Comparison of ENCODE assay signal across 8 cellular contexts in the genomic region with DNA sequence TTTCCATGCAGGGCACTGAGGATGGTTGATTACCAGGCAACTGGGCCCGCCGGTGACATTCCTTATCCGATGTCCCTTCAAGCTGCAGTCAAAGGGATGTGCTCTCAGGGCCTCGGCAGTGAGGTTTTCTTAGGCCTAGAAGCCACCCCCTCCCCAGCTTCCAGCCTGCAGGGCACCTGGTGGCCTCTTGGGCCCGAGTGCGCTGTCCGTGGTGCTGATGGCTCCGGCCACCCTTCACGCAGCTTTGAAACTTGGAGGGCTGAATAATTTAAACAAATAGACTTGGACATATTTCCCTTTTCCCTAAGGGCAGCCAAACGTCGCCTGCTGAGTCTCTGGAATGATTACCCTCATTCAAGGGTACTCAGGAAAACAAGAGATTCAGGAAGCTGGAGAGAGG. TPM values are rescaled to one million over a fixed set of nuclear protein-coding genes. Genes with fewer than 3 reads are reported as not detected.
A peak's percentile ranks its signal among the peaks of the same experiment; 100 is the strongest.
DNase-seq lines count a peak whose midpoint lies in the region; ATAC-seq and TF ChIP-seq lines count a peak whose summit lies in the region.

No MANE protein-coding gene starts in this region.

- no peaks in the 10 kb centered on the region for H3K36me3 Mint-ChIP-seq in CD4-positive, alpha-beta T cell (ENCODE audit: low read depth)

- CTCF ChIA-PET in CD4-positive, alpha-beta T cell (lab: Charles Lee) = interaction anchor here (2.1 kb wide), 1 partner anchor 41 kb away, joined by 6 read pairs; no protein-coding TSS in a partner anchor
- CTCF ChIA-PET in HCT116 (lab: Charles Lee) (interaction anchor here (0.7 kb wide), 1 partner anchor 10 kb away, joined by 3 read pairs; no protein-coding TSS in a partner anchor), PC-9 (lab: Charles Lee) (no interaction called here), mammary epithelial cell (lab: Charles Lee; ENCODE audit: low non-redundant PET) (no interaction called here)

- BruUV-seq in HCT116 (replicated peaks; lab: Mats Ljungman, UMichigan) (no TSS peak), PC-9 (replicated peaks; lab: Mats Ljungman, UMichigan) (no TSS peak), mammary epithelial cell (replicated peaks; lab: Mats Ljungman, UMichigan) (no TSS peak)

- no peaks in the 10 kb centered on the region for H3F3A ChIP-seq in PC-9 (ENCODE audit: insufficient read depth, low read depth)

- dilution Hi-C loops in mammary epithelial cell (cut with HindIII; ENCODE audit: low sequenced_read_pairs) = no loop called here

- RAD21 ChIA-PET in HCT116 (lab: Charles Lee; ENCODE audit: low non-redundant PET in 1 of 2, low total read pairs in 2 of 2, uncharacterized antibody in 2 of 2, unreplicated experiment in 2 of 2) = no interaction called here

- no peaks in the 10 kb centered on the region for H3K9me3 Mint-ChIP-seq in CD4-positive, alpha-beta T cell

- intact Hi-C loops in CD4-positive, alpha-beta T cell (cut with DNase I, micrococcal nuclease) = no loop called here
- intact Hi-C loops in HCT116 (cut with micrococcal nuclease) = no loop called here
- intact Hi-C loops in PC-9 (cut with micrococcal nuclease; ENCODE audit: unreplicated experiment) = no loop called here
- intact Hi-C loops in mammary epithelial cell (cut with micrococcal nuclease) = no loop called here
- intact Hi-C loops in right lobe of liver (cut with DNase I) = no loop called here

- TF ChIP-seq RAD21 in HCT116 (IDR thresholded peaks at IDR 0.05; ENCODE audit: low read depth) = no peak

- H3K4me1 Mint-ChIP-seq in CD4-positive, alpha-beta T cell (ENCODE audit: low read depth) = peaks cover 18% of the 10 kb centered on the region

- no peaks in the 10 kb centered on the region for H3K4me1 ChIP-seq in HCT116 (ENCODE audit: control insufficient read depth in 1 of 2, insufficient read depth in 2 of 2, low read length in 2 of 2)
- H3K4me1 ChIP-seq in PC-9 (replicated peaks; ENCODE audit: insufficient read depth) = no peaks in the 10 kb centered on the region
- H3K4me1 ChIP-seq in mammary epithelial cell (ENCODE audit: insufficient read depth, low read length) = no peaks in the 10 kb centered on the region
- no peaks in the 10 kb centered on the region for H3K4me1 ChIP-seq in right lobe of liver

- H3K79me2 ChIP-seq in HCT116 (ENCODE audit: insufficient read depth, low read length) (no peaks in the 10 kb centered on the region), PC-9 (ENCODE audit: low read depth) (no peaks in the 10 kb centered on the region), mammary epithelial cell (ENCODE audit: insufficient read depth, low read length) (no peaks in the 10 kb centered on the region)

- WGBS in mammary epithelial cell (ENCODE audit: low coverage, missing lambda C conversion rate) = 10% methylated on average over 9 of the region's 11 CpGs
- 5% methylated on average over 7 of the region's 11 CpGs for WGBS in right lobe of liver (ENCODE audit: insufficient coverage, low coverage, low lambda C conversion rate, missing lambda C conversion rate)

- H2AFZ ChIP-seq in HCT116 (ENCODE audit: low read depth, low read length, poor library complexity, severe bottlenecking) = no peak overlapping the region
- no peak overlapping the region for H2AFZ ChIP-seq in PC-9
- no peak overlapping the region for H2AFZ ChIP-seq in mammary epithelial cell (ENCODE audit: low read depth, low read length)

- no peak overlapping the region for H3K9ac ChIP-seq in HCT116 (ENCODE audit: low read length)
- no peak overlapping the region for H3K9ac ChIP-seq in mammary epithelial cell (ENCODE audit: insufficient read depth, low read length)

- no peak overlapping the region for H3K4me3 Mint-ChIP-seq in CD4-positive, alpha-beta T cell

- H3K36me3 ChIP-seq in HCT116 (ENCODE audit: control insufficient read depth in 1 of 2, insufficient read depth in 2 of 2, low read length in 2 of 2) = no peaks in the 10 kb centered on the region
- no peaks in the 10 kb centered on the region for H3K36me3 ChIP-seq in PC-9 (ENCODE audit: low read depth)
- no peaks in the 10 kb centered on the region for H3K36me3 ChIP-seq in mammary epithelial cell (ENCODE audit: insufficient read depth, low read length)
- no peaks in the 10 kb centered on the region for H3K36me3 ChIP-seq in right lobe of liver

- DNase-seq in CD4-positive, alpha-beta T cell = peak in 9 of 10 experiments; percentile 7 to 41 (median 18)
- no peak for DNase-seq in HCT116 (ENCODE audit: low read depth, low spot score)
- DNase-seq in PC-9 = peak; percentile 52 to 63
- DNase-seq in mammary epithelial cell = peak; percentile 23
- peak in 1 of 3 donors; percentile 53 for DNase-seq in right lobe of liver
- DNase-seq in NCI-H2196 treated with DMSO at 0.1 percent for 48 hours (lab: John Stamatoyannopoulos, UW; ENCODE audit: unreplicated experiment) = no peak
- DNase-seq in cerebellum (ENCODE audit: low spot score) = no peak

- in situ Hi-C loops in mammary epithelial cell (cut with MboI; ENCODE audit: low sequenced_read_pairs in 2 of 2) = no loop called here

- no peak overlapping the region for H3K27ac Mint-ChIP-seq in CD4-positive, alpha-beta T cell

- TF ChIP-seq POLR2A in HCT116 (IDR thresholded peaks at IDR 0.05; ENCODE audit: borderline replicate concordance, extremely low read depth, insufficient read depth, insufficient read length) (no peak), right lobe of liver (IDR thresholded peaks at IDR 0.05) (no peak)

- H3K9me2 ChIP-seq in HCT116 (ENCODE audit: insufficient read depth) = no peaks in the 10 kb centered on the region
- H3K9me2 ChIP-seq in PC-9 (ENCODE audit: insufficient read depth) = no peaks in the 10 kb centered on the region

- H4K20me1 ChIP-seq in HCT116 (ENCODE audit: insufficient read depth) = no peaks in the 10 kb centered on the region
- H4K20me1 ChIP-seq in PC-9 (ENCODE audit: insufficient read depth) = no peaks in the 10 kb centered on the region
- H4K20me1 ChIP-seq in mammary epithelial cell (ENCODE audit: insufficient read depth, low read length) = peaks cover 2% of the 10 kb centered on the region

- H3K4me3 ChIP-seq in HCT116 (replicated peaks in 1 of 2; ENCODE audit: low read depth in 1 of 2, low read length in 2 of 2) (no peak overlapping the region), PC-9 (no peak overlapping the region), mammary epithelial cell (replicated peaks in 1 of 3; ENCODE audit: insufficient read depth in 1 of 3, low read depth in 2 of 3, low read length in 3 of 3) (no peak overlapping the region), right lobe of liver (no peak overlapping the region)

- H3K27me3 Mint-ChIP-seq in CD4-positive, alpha-beta T cell = peaks cover 75% of the 10 kb centered on the region

- H3K27me3 ChIP-seq in CD4-positive, alpha-beta T cell (ENCODE audit: control insufficient read depth, insufficient read depth, low read length) = peaks cover 48% of the 10 kb centered on the region
- H3K27me3 ChIP-seq in HCT116 (ENCODE audit: insufficient read depth, low read length) (peaks cover 44% of the 10 kb centered on the region), PC-9 (ENCODE audit: insufficient read depth, low read depth) (peaks cover 85% of the 10 kb centered on the region), mammary epithelial cell (ENCODE audit: insufficient read depth, low read length) (peaks cover 4% of the 10 kb centered on the region), right lobe of liver (no peaks in the 10 kb centered on the region)

- no peak for ATAC-seq in CD4-positive, alpha-beta T cell (ENCODE audit: poor library complexity)
- ATAC-seq in HCT116 (peak; percentile 60), right lobe of liver (peak; percentile 39 to 64 (median 54)), HG02938 (IDR thresholded peaks at IDR 0.05; ENCODE audit: unreplicated experiment) (no peak)

- no peaks in the 10 kb centered on the region for H3K9me3 ChIP-seq in CD4-positive, alpha-beta T cell (ENCODE audit: control insufficient read depth, low read length)
- H3K9me3 ChIP-seq in HCT116 (ENCODE audit: control insufficient read depth in 1 of 2, insufficient read depth in 1 of 2, low read depth in 1 of 2, low read length in 2 of 2) = no peaks in the 10 kb centered on the region
- H3K9me3 ChIP-seq in PC-9 (ENCODE audit: insufficient read depth, low read depth) = no peaks in the 10 kb centered on the region
- H3K9me3 ChIP-seq in mammary epithelial cell (replicated peaks; ENCODE audit: insufficient read depth, low read length) = no peaks in the 10 kb centered on the region
- H3K9me3 ChIP-seq in right lobe of liver = no peaks in the 10 kb centered on the region

- no peak for TF ChIP-seq CTCF in CD4-positive, alpha-beta T cell (IDR thresholded peaks at IDR 0.05)
- peak in 2 of 3 experiments; percentile 48 to 62; a peak in 4 of 6 replicates for TF ChIP-seq CTCF in HCT116 (IDR thresholded peaks at IDR 0.05 in 2 of 3, conservative IDR thresholded peaks at IDR 0.05 in 1 of 3; ENCODE audit: borderline replicate concordance in 1 of 3, insufficient read depth in 1 of 3, low read depth in 2 of 3, low read length in 2 of 3)
- peak; percentile 36; the same call in 1 of the 2 replicates for TF ChIP-seq CTCF in PC-9 (conservative IDR thresholded peaks at IDR 0.05)
- peak; percentile 26 to 53 for TF ChIP-seq CTCF in mammary epithelial cell (conservative IDR thresholded peaks at IDR 0.05 in 1 of 2, IDR thresholded peaks at IDR 0.05 in 1 of 2; ENCODE audit: extremely low read depth in 1 of 2, insufficient read depth in 1 of 2, low read depth in 1 of 2, low read length in 2 of 2)
- TF ChIP-seq CTCF in right lobe of liver (IDR thresholded peaks at IDR 0.05) = peak; percentile 8 to 22 (median 11)

- POLR2A ChIA-PET in CD4-positive, alpha-beta T cell (lab: Charles Lee) = no interaction called here
- POLR2A ChIA-PET in HCT116 (lab: Charles Lee) = no interaction called here
- POLR2A ChIA-PET in PC-9 (lab: Charles Lee; ENCODE audit: unreplicated experiment) = no interaction called here

- H3K4me2 ChIP-seq in HCT116 (ENCODE audit: low read length) = no peak overlapping the region
- no peak overlapping the region for H3K4me2 ChIP-seq in PC-9
- no peak overlapping the region for H3K4me2 ChIP-seq in mammary epithelial cell (ENCODE audit: insufficient read depth, low read depth, low read length)

- H3K27ac ChIP-seq in CD4-positive, alpha-beta T cell (ENCODE audit: low read depth, low read length) = no peak overlapping the region
- no peak overlapping the region for H3K27ac ChIP-seq in HCT116 (ENCODE audit: low read depth, low read length)
- no peak overlapping the region for H3K27ac ChIP-seq in PC-9
- H3K27ac ChIP-seq in mammary epithelial cell (ENCODE audit: insufficient read depth, low read depth, low read length) = no peak overlapping the region
- no peak overlapping the region for H3K27ac ChIP-seq in right lobe of liver

RNA-seq across cellular contexts. Expression of gene MLN, which starts 8.9 kb away (rescaled TPM):
- total RNA-seq in CD4-positive, alpha-beta T cell = not detected
- total RNA-seq in HCT116 (2021; ENCODE audit: unreplicated experiment) (not detected), PC-9 (2021) (not detected in 2 replicates), mammary epithelial cell (not detected), right lobe of liver (not detected), cerebellum (not detected)
- polyA plus RNA-seq in HCT116 (2012) = not detected in 2 replicates
- not detected for polyA plus RNA-seq in mammary epithelial cell
- polyA minus RNA-seq in mammary epithelial cell = not detected

RNA-seq across cellular contexts. Expression of gene LEMD2, which starts 23.7 kb away (rescaled TPM):
- total RNA-seq in CD4-positive, alpha-beta T cell = 100 to 1,000 TPM; 122 to 124 TPM
- total RNA-seq in HCT116 (2021; ENCODE audit: unreplicated experiment) = 43.9 TPM
- polyA plus RNA-seq in HCT116 (2012) = 27.4 and 28.0 TPM in 2 replicates
- total RNA-seq in PC-9 (2021) = 65.9 and 66.5 TPM in 2 replicates
- 10 to 100 TPM; 47.5 to 63.2 TPM for total RNA-seq in mammary epithelial cell
- polyA plus RNA-seq in mammary epithelial cell = 30.8 TPM
- 119 TPM for polyA minus RNA-seq in mammary epithelial cell
- total RNA-seq in right lobe of liver = 10 to 100 TPM; 17.8 to 28.0 (median 21.8) TPM
- 37.0 TPM for total RNA-seq in cerebellum

Comparison
In these comparisons a context has a peak if more than half of its experiments do, and no peak if none do; other contexts are left out.
1. ATAC-seq: peak in HCT116 (single experiment) and right lobe of liver (4 of 4); none in CD4-positive, alpha-beta T cell (single experiment) and HG02938 (single experiment).
2. DNase-seq: peak in CD4-positive, alpha-beta T cell (9 of 10), PC-9 (2 of 2) and mammary epithelial cell (single experiment); none in HCT116 (single experiment), NCI-H2196 treated with DMSO at 0.1 percent for 48 hours (single experiment) and cerebellum (single experiment).
3. CTCF ChIA-PET loops: an anchor here in CD4-positive, alpha-beta T cell (2.1 kb wide) and HCT116 (0.7 kb wide); none called in PC-9 and mammary epithelial cell.